11 cellular contexts compared by ENCODE assay signal in genomic region chr9:92100237-92100911, GRCh38. TPM values are rescaled to one million over a fixed set of nuclear protein-coding genes. Genes with fewer than 3 reads are reported as not detected.
DNase-seq lines count a peak whose midpoint lies in the region; ATAC-seq and TF ChIP-seq lines count a peak whose summit lies in the region.
"Had no signal": no experiment of that assay in that cellular context is flagged by ENCODE, and none has a peak within 500 bp of the region (broad histone marks: within the 10 kb centered on the region; RNA-seq: fewer than 3 reads in every experiment).

No MANE protein-coding gene starts in this region.

- H3K27me3 ChIP-seq in skeletal muscle satellite cell (ENCODE audit: control insufficient read depth, insufficient read depth, low read length) (no peaks in the 10 kb centered on the region), tibial artery (no peaks in the 10 kb centered on the region)
- H3K27me3 ChIP-seq: tibial nerve had no signal

- CTCF ChIA-PET in activated CD4-positive, alpha-beta memory T cell treated with anti-CD3 and anti-CD28 coated beads, Interleukin-2, amount 10 ng/mL, durations not matched to agents 7 days and 5 days (lab: Charles Lee), result interaction anchor here (0.7 kb wide), 1 partner anchor 42 kb away, joined by 3 read pairs; no protein-coding TSS in a partner anchor
- CTCF ChIA-PET in activated CD4-positive, alpha-beta memory T cell treated with anti-CD3 and anti-CD28 coated beads for 36 hours (lab: Charles Lee), result no interaction called here

- POLR2A ChIA-PET in activated CD4-positive, alpha-beta memory T cell treated with anti-CD3 and anti-CD28 coated beads, Interleukin-2, amount 10 ng/mL, durations not matched to agents 7 days and 5 days (lab: Charles Lee), result no interaction called here
- POLR2A ChIA-PET in activated CD4-positive, alpha-beta memory T cell treated with anti-CD3 and anti-CD28 coated beads for 36 hours (lab: Charles Lee), result no interaction called here

- no peak overlapping the region for H3K4me3 Mint-ChIP-seq in activated CD4-positive, alpha-beta memory T cell treated with anti-CD3 and anti-CD28 coated beads, Interleukin-2, amount 10 ng/mL, durations not matched to agents 7 days and 5 days
- no peak overlapping the region for H3K4me3 Mint-ChIP-seq in activated CD4-positive, alpha-beta memory T cell treated with anti-CD3 and anti-CD28 coated beads for 36 hours

- no peak for DNase-seq in activated CD4-positive, alpha-beta memory T cell treated with anti-CD3 and anti-CD28 coated beads, Interleukin-2, amount 10 ng/mL, durations not matched to agents 7 days and 5 days
- no peak for DNase-seq in activated CD4-positive, alpha-beta memory T cell treated with anti-CD3 and anti-CD28 coated beads for 36 hours
- DNase-seq in fibroblast of peridontal ligament (ENCODE audit: extremely low read depth) (peak; percentile 65), tibial artery (no peak), T-helper 1 cell (no peak)
- DNase-seq: activated effector memory CD4-positive, alpha-beta T cell treated with anti-CD3 and anti-CD28 coated beads, Interleukin-2, amount 50 U/mL, for 16 hours; NCI-H2171 treated with DMSO at 0.1 percent for 48 hours had no signal

- H3K4me1 ChIP-seq in skeletal muscle satellite cell (ENCODE audit: control insufficient read depth, insufficient read depth, low read length) (peaks cover 12% of the 10 kb centered on the region), tibial artery (no peaks in the 10 kb centered on the region)

- H3K4me2 ChIP-seq in skeletal muscle satellite cell (ENCODE audit: low read length), result peak overlapping the region; percentile 74

- TF ChIP-seq CTCF in tibial artery (IDR thresholded peaks at IDR 0.05), result no peak

- intact Hi-C loops in activated CD4-positive, alpha-beta memory T cell treated with anti-CD3 and anti-CD28 coated beads for 36 hours (cut with micrococcal nuclease), result no loop called here
- intact Hi-C loops in tibial artery (cut with DNase I; ENCODE audit: low total_unique reads), result no loop called here

- no peak overlapping the region for H3K27ac ChIP-seq in tibial artery
- H3K27ac ChIP-seq: tibial nerve had no signal

- H3K9ac ChIP-seq in skeletal muscle satellite cell (ENCODE audit: low read depth, low read length), result no peak overlapping the region

- H3K4me3 ChIP-seq in skeletal muscle satellite cell (ENCODE audit: low read length), result peak overlapping the region; percentile 39
- no peak overlapping the region for H3K4me3 ChIP-seq in tibial artery
- H3K4me3 ChIP-seq: tibial nerve had no signal

- H3K9me3 Mint-ChIP-seq in activated CD4-positive, alpha-beta memory T cell treated with anti-CD3 and anti-CD28 coated beads, Interleukin-2, amount 10 ng/mL, durations not matched to agents 7 days and 5 days, result peaks cover 4% of the 10 kb centered on the region
- no peaks in the 10 kb centered on the region for H3K9me3 Mint-ChIP-seq in activated CD4-positive, alpha-beta memory T cell treated with anti-CD3 and anti-CD28 coated beads for 36 hours

- peaks cover 35% of the 10 kb centered on the region for H3K4me1 Mint-ChIP-seq in activated CD4-positive, alpha-beta memory T cell treated with anti-CD3 and anti-CD28 coated beads, Interleukin-2, amount 10 ng/mL, durations not matched to agents 7 days and 5 days
- H3K4me1 Mint-ChIP-seq in activated CD4-positive, alpha-beta memory T cell treated with anti-CD3 and anti-CD28 coated beads for 36 hours (ENCODE audit: low read depth), result peaks cover 17% of the 10 kb centered on the region

- H3K9me3 ChIP-seq in skeletal muscle satellite cell (replicated peaks; ENCODE audit: low read length) (no peaks in the 10 kb centered on the region), tibial artery (no peaks in the 10 kb centered on the region)

- no peaks in the 10 kb centered on the region for H3K27me3 Mint-ChIP-seq in activated CD4-positive, alpha-beta memory T cell treated with anti-CD3 and anti-CD28 coated beads, Interleukin-2, amount 10 ng/mL, durations not matched to agents 7 days and 5 days
- H3K27me3 Mint-ChIP-seq in activated CD4-positive, alpha-beta memory T cell treated with anti-CD3 and anti-CD28 coated beads for 36 hours, result no peaks in the 10 kb centered on the region

- peak overlapping the region; percentile 42 for H3K27ac Mint-ChIP-seq in activated CD4-positive, alpha-beta memory T cell treated with anti-CD3 and anti-CD28 coated beads, Interleukin-2, amount 10 ng/mL, durations not matched to agents 7 days and 5 days
- no peak overlapping the region for H3K27ac Mint-ChIP-seq in activated CD4-positive, alpha-beta memory T cell treated with anti-CD3 and anti-CD28 coated beads for 36 hours

- ATAC-seq in SK-N-SH treated with all-trans-retinoic acid at 6 μM for 48 hours, result peak; percentile 98
- ATAC-seq in GM19324 (IDR thresholded peaks at IDR 0.05; ENCODE audit: low FRiP score, unreplicated experiment), result no peak

- H3K36me3 ChIP-seq in skeletal muscle satellite cell (ENCODE audit: insufficient read depth, low read length) (no peaks in the 10 kb centered on the region), tibial artery (peaks cover 22 to 25% (median 22%) of the 10 kb centered on the region in 3 donors)

- peaks cover 55% of the 10 kb centered on the region for H3K36me3 Mint-ChIP-seq in activated CD4-positive, alpha-beta memory T cell treated with anti-CD3 and anti-CD28 coated beads, Interleukin-2, amount 10 ng/mL, durations not matched to agents 7 days and 5 days (ENCODE audit: low read depth)
- H3K36me3 Mint-ChIP-seq in activated CD4-positive, alpha-beta memory T cell treated with anti-CD3 and anti-CD28 coated beads for 36 hours, result peaks cover 46% of the 10 kb centered on the region

TF ChIP-seq in SK-N-SH treated with all-trans-retinoic acid at 6 μM for 48 hours, 23 proteins besides CTCF, POLR2A, EP300 and RAD21:
- TF ChIP-seq CREB5 (CRISPR knock-in tag; IDR thresholded peaks at IDR 0.05; ENCODE audit: low read depth) (no peak), RARB (CRISPR knock-in tag; IDR thresholded peaks at IDR 0.05) (no peak), ZFP30 (CRISPR knock-in tag; IDR thresholded peaks at IDR 0.05) (no peak), ZNF70 (CRISPR knock-in tag; IDR thresholded peaks at IDR 0.05) (no peak), POU6F1 (CRISPR knock-in tag; IDR thresholded peaks at IDR 0.05; ENCODE audit: borderline replicate concordance, low read depth) (no peak), PPARA (CRISPR knock-in tag; IDR thresholded peaks at IDR 0.05; ENCODE audit: borderline replicate concordance) (no peak), CSRNP3 (CRISPR knock-in tag; IDR thresholded peaks at IDR 0.05) (no peak)
TF ChIP-seq in SK-N-SH treated with all-trans-retinoic acid at 6 μM for 48 hours: peak in this region for 0.

RNA-seq across cellular contexts. Expression of gene SPTLC1, which starts 14.8 kb away (rescaled TPM):
- total RNA-seq in activated CD4-positive, alpha-beta memory T cell treated with anti-CD3 and anti-CD28 coated beads, Interleukin-2, amount 10 ng/mL, durations not matched to agents 7 days and 5 days, result 10 to 100 TPM; 55.1 to 60.9 TPM
- total RNA-seq in activated CD4-positive, alpha-beta memory T cell treated with anti-CD3 and anti-CD28 coated beads for 36 hours, result 10 to 100 TPM; 39.9 to 41.2 TPM
- 85.2 and 87.5 TPM in 2 replicates for total RNA-seq in skeletal muscle satellite cell (2012; rRNA removed)
